ENCODE assay signal across 34 cellular contexts in genomic region chr4:60531790-60532189, GRCh38.
"Had no signal": no experiment of that assay in that cellular context is flagged by ENCODE, and none has a peak within 500 bp of the region (broad histone marks: within the 10 kb centered on the region; RNA-seq: fewer than 3 reads in every experiment).

No MANE protein-coding gene starts in this region.

- H3K27me3 ChIP-seq: ascending aorta, breast epithelium, cardiac muscle cell, dorsolateral prefrontal cortex, esophagus muscularis mucosa had no signal

- H3K36me3 ChIP-seq: ascending aorta, breast epithelium, cardiac muscle cell, esophagus muscularis mucosa, WERI-Rb-1 had no signal

- H3K4me1 Mint-ChIP-seq: activated B cell treated with CpG ODN at 0.5 μM for 24 hours; activated CD4-positive, alpha-beta T cell treated with anti-CD3 and anti-CD28 coated beads, Interleukin-2, amount 10 ng/mL, durations not matched to agents 24 days and 14 days; activated CD8-positive, alpha-beta memory T cell treated with anti-CD3 and anti-CD28 coated beads, Interleukin-2, amount 10 ng/mL, durations not matched to agents 7 days and 5 days; activated naive CD4-positive, alpha-beta T cell treated with anti-CD3 and anti-CD28 coated beads, Interleukin-2, amount 50 U/mL, for 24 hours; activated naive CD8-positive, alpha-beta T cell treated with anti-CD3 and anti-CD28 coated beads, Interleukin-2, amount 10 ng/mL, durations not matched to agents 7 days and 5 days; brain; endodermal cell; T-helper 17 cell had no signal

- H3K4me1 ChIP-seq: ascending aorta, breast epithelium, esophagus muscularis mucosa had no signal

- DNase-seq: activated B cell treated with CpG ODN at 0.5 μM for 24 hours; activated CD4-positive, alpha-beta memory T cell treated with anti-CD3 and anti-CD28 coated beads for 36 hours; activated CD4-positive, alpha-beta T cell treated with anti-CD3 and anti-CD28 coated beads, Interleukin-2, amount 10 ng/mL, durations not matched to agents 24 days and 14 days; activated CD8-positive, alpha-beta memory T cell treated with anti-CD3 and anti-CD28 coated beads, Interleukin-2, amount 10 ng/mL, durations not matched to agents 7 days and 5 days; activated CD8-positive, alpha-beta memory T cell treated with anti-CD3 and anti-CD28 coated beads, Interleukin-2, amount 50 U/mL, for 4 hours; activated CD8-positive, alpha-beta T cell treated with anti-CD3 and anti-CD28 coated beads, Interleukin-2, amount 10 ng/mL, durations not matched to agents 7 days and 5 days; activated effector memory CD4-positive, alpha-beta T cell treated with anti-CD3 and anti-CD28 coated beads, Interleukin-2, amount 50 U/mL, for 16 hours; activated naive CD4-positive, alpha-beta T cell treated with anti-CD3 and anti-CD28 coated beads for 36 hours; activated naive CD8-positive, alpha-beta T cell treated with anti-CD3 and anti-CD28 coated beads, Interleukin-2, amount 10 ng/mL, durations not matched to agents 7 days and 5 days; activated T-cell treated with anti-CD3 and anti-CD28 coated beads, Interleukin-2, amount 50 U/mL, for 1 hour; activated T-cell treated with anti-CD3 and anti-CD28 coated beads, Interleukin-2, amount 50 U/mL, for 48 hours; central memory CD4-positive, alpha-beta T cell; dorsolateral prefrontal cortex; effector memory CD4-positive, alpha-beta T cell; endodermal cell; erythroblast; foreskin melanocyte; head of caudate nucleus; T-helper 1 cell; T-helper 17 cell; T1000; WERI-Rb-1 had no signal

- H3K27me3 Mint-ChIP-seq: activated B cell treated with CpG ODN at 0.5 μM for 24 hours; activated CD4-positive, alpha-beta memory T cell treated with anti-CD3 and anti-CD28 coated beads for 36 hours; activated CD4-positive, alpha-beta T cell treated with anti-CD3 and anti-CD28 coated beads, Interleukin-2, amount 10 ng/mL, durations not matched to agents 24 days and 14 days; activated CD8-positive, alpha-beta memory T cell treated with anti-CD3 and anti-CD28 coated beads, Interleukin-2, amount 10 ng/mL, durations not matched to agents 7 days and 5 days; activated naive CD4-positive, alpha-beta T cell treated with anti-CD3 and anti-CD28 coated beads, Interleukin-2, amount 50 U/mL, for 24 hours; activated naive CD8-positive, alpha-beta T cell treated with anti-CD3 and anti-CD28 coated beads, Interleukin-2, amount 10 ng/mL, durations not matched to agents 7 days and 5 days; brain; dendritic cell treated with granulocyte-macrophage colony-stimulating factor and Interleukin-4, amounts not matched to agents 40 ng/mL and 50 ng/mL, for 4 days; T-helper 17 cell had no signal

- H3K36me3 Mint-ChIP-seq: activated CD4-positive, alpha-beta memory T cell treated with anti-CD3 and anti-CD28 coated beads for 36 hours; activated CD8-positive, alpha-beta memory T cell treated with anti-CD3 and anti-CD28 coated beads, Interleukin-2, amount 10 ng/mL, durations not matched to agents 7 days and 5 days; activated naive CD4-positive, alpha-beta T cell treated with anti-CD3 and anti-CD28 coated beads, Interleukin-2, amount 50 U/mL, for 24 hours; activated naive CD8-positive, alpha-beta T cell treated with anti-CD3 and anti-CD28 coated beads, Interleukin-2, amount 10 ng/mL, durations not matched to agents 7 days and 5 days; brain had no signal

- ATAC-seq: activated CD4-positive, CD25-positive, alpha-beta regulatory T cell treated with anti-CD3 and anti-CD28 coated beads, Interleukin-2, amount 50 U/mL, for 24 hours; activated CD8-positive, alpha-beta memory T cell treated with anti-CD3 and anti-CD28 coated beads, Interleukin-2, amount 10 ng/mL, durations not matched to agents 7 days and 5 days; activated CD8-positive, alpha-beta T cell treated with anti-CD3 and anti-CD28 coated beads, Interleukin-2, amount 10 ng/mL, durations not matched to agents 7 days and 5 days; T-helper 17 cell had no signal

- H3K9me3 ChIP-seq: ascending aorta, breast epithelium, esophagus muscularis mucosa had no signal

- H3K9me3 Mint-ChIP-seq: activated B cell treated with CpG ODN at 0.5 μM for 24 hours, brain, endodermal cell had no signal

- H3K4me3 Mint-ChIP-seq: activated B cell treated with CpG ODN at 0.5 μM for 24 hours; activated CD4-positive, alpha-beta memory T cell treated with anti-CD3 and anti-CD28 coated beads for 36 hours; activated CD4-positive, alpha-beta T cell treated with anti-CD3 and anti-CD28 coated beads, Interleukin-2, amount 10 ng/mL, durations not matched to agents 24 days and 14 days; activated CD8-positive, alpha-beta memory T cell treated with anti-CD3 and anti-CD28 coated beads, Interleukin-2, amount 10 ng/mL, durations not matched to agents 7 days and 5 days; activated CD8-positive, alpha-beta T cell treated with anti-CD3 and anti-CD28 coated beads, Interleukin-2, amount 10 ng/mL, durations not matched to agents 7 days and 5 days; activated naive CD4-positive, alpha-beta T cell treated with anti-CD3 and anti-CD28 coated beads for 36 hours; activated naive CD4-positive, alpha-beta T cell treated with anti-CD3 and anti-CD28 coated beads, Interleukin-2, amount 50 U/mL, for 24 hours; activated naive CD8-positive, alpha-beta T cell treated with anti-CD3 and anti-CD28 coated beads, Interleukin-2, amount 10 ng/mL, durations not matched to agents 7 days and 5 days; activated T-helper 1 cell treated with anti-CD3 and anti-CD28 coated beads, Interleukin-12 subunit alpha, Interleukin-12 subunit beta, Interleukin-2, Interleukin-4 antibody, amounts not matched to agents 30 ng/mL and 10 ng/mL and 1 ng/mL, durations not matched to agents 14 hours and 24 hours and 36 hours; brain; dendritic cell treated with granulocyte-macrophage colony-stimulating factor and Interleukin-4, amounts not matched to agents 40 ng/mL and 50 ng/mL, for 4 days; endodermal cell; T-helper 17 cell; T-helper 2 cell treated with Interferon-gamma antibody and Interleukin-4, amounts not matched to agents 5 μg/mL and 100 μg/mL, for 36 hours had no signal

- H3K27ac ChIP-seq: ascending aorta, breast epithelium, cardiac muscle cell, coronary artery, dorsolateral prefrontal cortex, esophagus muscularis mucosa, WERI-Rb-1 had no signal

- H3K27ac Mint-ChIP-seq: activated B cell treated with CpG ODN at 0.5 μM for 24 hours; activated CD4-positive, alpha-beta memory T cell treated with anti-CD3 and anti-CD28 coated beads for 36 hours; activated CD4-positive, alpha-beta T cell treated with anti-CD3 and anti-CD28 coated beads, Interleukin-2, amount 10 ng/mL, durations not matched to agents 24 days and 14 days; activated CD8-positive, alpha-beta memory T cell treated with anti-CD3 and anti-CD28 coated beads, Interleukin-2, amount 10 ng/mL, durations not matched to agents 7 days and 5 days; activated CD8-positive, alpha-beta T cell treated with anti-CD3 and anti-CD28 coated beads, Interleukin-2, amount 10 ng/mL, durations not matched to agents 7 days and 5 days; activated naive CD4-positive, alpha-beta T cell treated with anti-CD3 and anti-CD28 coated beads for 36 hours; activated naive CD4-positive, alpha-beta T cell treated with anti-CD3 and anti-CD28 coated beads, Interleukin-2, amount 50 U/mL, for 24 hours; activated naive CD8-positive, alpha-beta T cell treated with anti-CD3 and anti-CD28 coated beads, Interleukin-2, amount 10 ng/mL, durations not matched to agents 7 days and 5 days; activated T-helper 1 cell treated with anti-CD3 and anti-CD28 coated beads, Interleukin-12 subunit alpha, Interleukin-12 subunit beta, Interleukin-2, Interleukin-4 antibody, amounts not matched to agents 30 ng/mL and 10 ng/mL and 1 ng/mL, durations not matched to agents 14 hours and 24 hours and 36 hours; activated T-helper 2 cell treated with anti-CD3 and anti-CD28 coated beads, Interferon-gamma antibody, Interleukin-2, Interleukin-4, amounts not matched to agents 10 μg/mL and 5 μg/mL and 100 μg/mL, durations not matched to agents 14 hours and 24 hours and 36 hours; brain; dendritic cell treated with granulocyte-macrophage colony-stimulating factor and Interleukin-4, amounts not matched to agents 40 ng/mL and 50 ng/mL, for 4 days; endodermal cell; T-helper 17 cell; T-helper 2 cell treated with Interferon-gamma antibody and Interleukin-4, amounts not matched to agents 5 μg/mL and 100 μg/mL, for 36 hours had no signal

- H3K4me3 ChIP-seq: ascending aorta, breast epithelium, cardiac muscle cell, coronary artery, dorsolateral prefrontal cortex, esophagus muscularis mucosa had no signal
